In genomic region chr14:55339770-55340169, GRCh38 we compare ENCODE assay signal across 9 cellular contexts.
DNase-seq lines count a peak whose midpoint lies in the region; ATAC-seq, FAIRE-seq and TF ChIP-seq lines count a peak whose summit lies in the region.
"Had no signal": no experiment of that assay in that cellular context is flagged by ENCODE, and none has a peak within 500 bp of the region (broad histone marks: within the 10 kb centered on the region; RNA-seq: fewer than 3 reads in every experiment).

No MANE protein-coding gene starts in this region.

- peak; percentile 32 for DNase-seq in NCI-H510A treated with DMSO at 0.1 percent for 48 hours (lab: John Stamatoyannopoulos, UW)
- DNase-seq in NCI-H510A (lab: John Stamatoyannopoulos, UW), result no peak
- no peak for DNase-seq in RWPE2 (ENCODE audit: low spot score)
- no peak for DNase-seq in pancreas
- no peak for DNase-seq in adrenal gland
- DNase-seq in SHP77 (lab: John Stamatoyannopoulos, UW), result no peak
- no peak for DNase-seq in endothelial cell (ENCODE audit: low spot score)

- no peak overlapping the region for H3K4me3 Mint-ChIP-seq in endothelial cell (ENCODE audit: unreplicated experiment)

- no peaks in the 10 kb centered on the region for H3K27me3 ChIP-seq in RWPE2 (ENCODE audit: insufficient read depth, poor library complexity, severe bottlenecking)
- no peaks in the 10 kb centered on the region for H3K27me3 ChIP-seq in pancreas
- no peaks in the 10 kb centered on the region for H3K27me3 ChIP-seq in adrenal gland

- H3K36me3 Mint-ChIP-seq in endothelial cell (ENCODE audit: low read depth, unreplicated experiment), result no peaks in the 10 kb centered on the region

- TF ChIP-seq CTCF in RWPE2 (IDR thresholded peaks at IDR 0.05; ENCODE audit: poor library complexity, severe bottlenecking), result no peak
- no peak for TF ChIP-seq CTCF in pancreas (IDR thresholded peaks at IDR 0.05)
- no peak for TF ChIP-seq CTCF in adrenal gland (IDR thresholded peaks at IDR 0.05)
- no peak for TF ChIP-seq CTCF in endothelial cell (IDR thresholded peaks at IDR 0.05; ENCODE audit: unreplicated experiment)

- H3K4me1 ChIP-seq in RWPE2 (ENCODE audit: insufficient read depth, poor library complexity, severe bottlenecking) (peaks cover 9% of the 10 kb centered on the region), pancreas (peaks cover 11 to 24% (median 24%) of the 10 kb centered on the region in 3 donors), adrenal gland (replicated peaks in 1 of 2) (peaks cover 0 to 10% of the 10 kb centered on the region in 2 donors)

- H3K27me3 Mint-ChIP-seq in endothelial cell (ENCODE audit: unreplicated experiment), result no peaks in the 10 kb centered on the region

- no peaks in the 10 kb centered on the region for H3K4me1 Mint-ChIP-seq in endothelial cell (ENCODE audit: unreplicated experiment)

- WGBS in pancreas, 2 donors, result 60 to 63% methylated on average over 2 of the region's 2 CpGs
- WGBS in adrenal gland, 4 donors, result 58 to 98% (median 66%) methylated on average over 2 of the region's 2 CpGs

- no peak overlapping the region for H3K4me3 ChIP-seq in RWPE2 (ENCODE audit: severe bottlenecking)
- no peak overlapping the region for H3K4me3 ChIP-seq in pancreas
- H3K4me3 ChIP-seq in adrenal gland, result no peak overlapping the region

- H3K27ac Mint-ChIP-seq in endothelial cell (ENCODE audit: unreplicated experiment), result no peak overlapping the region

- H3K9me3 ChIP-seq in RWPE2 (ENCODE audit: severe bottlenecking), result no peaks in the 10 kb centered on the region
- no peaks in the 10 kb centered on the region for H3K9me3 ChIP-seq in pancreas
- no peaks in the 10 kb centered on the region for H3K9me3 ChIP-seq in adrenal gland (replicated peaks in 1 of 3)

- H3K36me3 ChIP-seq in RWPE2 (ENCODE audit: low read depth), result no peaks in the 10 kb centered on the region
- no peaks in the 10 kb centered on the region for H3K36me3 ChIP-seq in pancreas
- H3K36me3 ChIP-seq in adrenal gland (replicated peaks in 1 of 2), result no peaks in the 10 kb centered on the region

- TF ChIP-seq POLR2A in adrenal gland (IDR thresholded peaks at IDR 0.05), result no peak

- no peak for FAIRE-seq in pancreas (lab: Jason Lieb, UNC)
- FAIRE-seq: astrocyte had no signal

- no peak overlapping the region for H3K27ac ChIP-seq in RWPE2 (ENCODE audit: poor library complexity, severe bottlenecking)
- H3K27ac ChIP-seq in pancreas, result peak overlapping the region; percentile 6 to 57 (median 25)
- H3K27ac ChIP-seq in adrenal gland, result no peak overlapping the region

- intact Hi-C loops in pancreas (cut with DNase I), result no loop called here
- intact Hi-C loops in adrenal gland (cut with DNase I), result no loop called here

- no peaks in the 10 kb centered on the region for H3K9me3 Mint-ChIP-seq in endothelial cell (ENCODE audit: unreplicated experiment)

- ATAC-seq in HG02623 (IDR thresholded peaks at IDR 0.05; ENCODE audit: unreplicated experiment) (peak; percentile 88), RWPE2 (ENCODE audit: low read depth) (peak; percentile 66), pancreas (peak in 3 of 4 donors; percentile 3 to 21 (median 8))

Comparison
In these comparisons a context has a peak if more than half of its experiments do, and no peak if none do; other contexts are left out.
1. ATAC-seq: peak in every context shown above with its lines; median percentile 88 in HG02623; 66 in RWPE2; 8 in pancreas.
2. H3K27ac ChIP-seq: peak in pancreas (4 of 4); none in RWPE2 (single experiment) and adrenal gland (0 of 5).